1 cellular context compared by ENCODE assay signal in genomic region chr5:172689801-172690200, GRCh38.
TF ChIP-seq lines count a peak whose summit lies in the region.

No MANE protein-coding gene starts in this region.

TF ChIP-seq in HepG2, 621 proteins besides CTCF, POLR2A, EP300 and RAD21 (continued from another document):
- no peak for TF ChIP-seq ZBTB44 (CRISPR knock-in tag; IDR thresholded peaks at IDR 0.05)
- no peak for TF ChIP-seq ZNF326 (CRISPR knock-in tag; IDR thresholded peaks at IDR 0.05; ENCODE audit: borderline replicate concordance)
- TF ChIP-seq SIN3B (IDR thresholded peaks at IDR 0.05; ENCODE audit: low read length) = no peak
- no peak for TF ChIP-seq POLR2AphosphoS5 (IDR thresholded peaks at IDR 0.05; ENCODE audit: low read depth, low read length)
- TF ChIP-seq SATB2 (CRISPR knock-in tag; IDR thresholded peaks at IDR 0.05) = no peak
- TF ChIP-seq CBX1 (IDR thresholded peaks at IDR 0.05; ENCODE audit: low read depth) = no peak
- TF ChIP-seq UBTF (CRISPR knock-in tag; IDR thresholded peaks at IDR 0.05) = no peak
- no peak for TF ChIP-seq ZNF484 (CRISPR knock-in tag; IDR thresholded peaks at IDR 0.05; ENCODE audit: borderline replicate concordance, low read depth)
